ENCODE assay signal across 28 cellular contexts in genomic region chr5:169343761-169344160, GRCh38. TPM values are rescaled to one million over a fixed set of nuclear protein-coding genes. Genes with fewer than 3 reads are reported as not detected.
"Had no signal": no experiment of that assay in that cellular context is flagged by ENCODE, and none has a peak within 500 bp of the region (broad histone marks: within the 10 kb centered on the region; RNA-seq: fewer than 3 reads in every experiment).

No MANE protein-coding gene starts in this region.

- H3K4me2 ChIP-seq: SK-N-SH had no signal

- H3K27ac Mint-ChIP-seq: activated CD8-positive, alpha-beta memory T cell treated with anti-CD3 and anti-CD28 coated beads, Interleukin-2, amount 10 ng/mL, durations not matched to agents 7 days and 5 days; activated naive CD4-positive, alpha-beta T cell treated with anti-CD3 and anti-CD28 coated beads, Interleukin-2, amount 50 U/mL, for 24 hours; activated naive CD8-positive, alpha-beta T cell treated with anti-CD3 and anti-CD28 coated beads, Interleukin-2, amount 50 U/mL, for 24 hours; activated T-cell treated with anti-CD3 and anti-CD28 coated beads, Interleukin-2, amount 50 U/mL, for 24 hours; activated T-helper 1 cell treated with anti-CD3 and anti-CD28 coated beads, Interleukin-12 subunit alpha, Interleukin-12 subunit beta, Interleukin-2, Interleukin-4 antibody, amounts not matched to agents 30 ng/mL and 10 ng/mL and 1 ng/mL, durations not matched to agents 14 hours and 24 hours and 36 hours; T-helper 2 cell treated with Interferon-gamma antibody and Interleukin-4, amounts not matched to agents 5 μg/mL and 100 μg/mL, for 36 hours; WTC11 had no signal

- H3K36me3 ChIP-seq: ascending aorta had no signal

- H3K36me3 Mint-ChIP-seq: activated CD8-positive, alpha-beta memory T cell treated with anti-CD3 and anti-CD28 coated beads, Interleukin-2, amount 10 ng/mL, durations not matched to agents 7 days and 5 days; activated naive CD4-positive, alpha-beta T cell treated with anti-CD3 and anti-CD28 coated beads, Interleukin-2, amount 50 U/mL, for 24 hours; WTC11 had no signal

- H3K9ac ChIP-seq: SK-N-SH had no signal

- H3K4me1 Mint-ChIP-seq: activated CD8-positive, alpha-beta memory T cell treated with anti-CD3 and anti-CD28 coated beads, Interleukin-2, amount 10 ng/mL, durations not matched to agents 7 days and 5 days; activated naive CD4-positive, alpha-beta T cell treated with anti-CD3 and anti-CD28 coated beads, Interleukin-2, amount 50 U/mL, for 24 hours; activated naive CD8-positive, alpha-beta T cell treated with anti-CD3 and anti-CD28 coated beads, Interleukin-2, amount 50 U/mL, for 24 hours; WTC11 had no signal

- H3K4me3 ChIP-seq: ascending aorta, body of pancreas, K562 had no signal

- H3K27me3 ChIP-seq: ascending aorta, body of pancreas had no signal

- DNase-seq: activated CD4-positive, alpha-beta T cell treated with anti-CD3 and anti-CD28 coated beads for 48 hours; activated CD4-positive, alpha-beta T cell treated with anti-CD3 and anti-CD28 coated beads, Interleukin-2, amount 50 U/mL, for 4 hours; activated CD4-positive, CD25-positive, alpha-beta regulatory T cell treated with anti-CD3 and anti-CD28 coated beads, Interleukin-2, amount 50 U/mL, for 72 hours; activated CD8-positive, alpha-beta memory T cell treated with anti-CD3 and anti-CD28 coated beads, Interleukin-2, amount 10 ng/mL, durations not matched to agents 7 days and 5 days; activated effector memory CD4-positive, alpha-beta T cell treated with Interleukin-2 at 50 U/mL for 16 hours; activated naive CD4-positive, alpha-beta T cell; activated naive CD8-positive, alpha-beta T cell treated with anti-CD3 and anti-CD28 coated beads, Interleukin-2, amount 50 U/mL, for 24 hours; activated T-cell treated with anti-CD3 and anti-CD28 coated beads, Interleukin-2, amount 50 U/mL, for 24 hours; amniotic stem cell; cerebellar nuclear complex; Karpas-422; NCI-H1105 treated with DMSO at 0.1 percent for 48 hours; NCI-H1436 treated with DMSO at 0.1 percent for 48 hours; NCI-H187; NCI-H2081; NCI-H510A treated with DMSO at 0.1 percent for 48 hours; NCI-H69; SK-N-SH had no signal

- FAIRE-seq: K562, RCC 7860 had no signal

- H3K27ac ChIP-seq: ascending aorta, body of pancreas had no signal

- H3K4me3 Mint-ChIP-seq: activated CD8-positive, alpha-beta memory T cell treated with anti-CD3 and anti-CD28 coated beads, Interleukin-2, amount 10 ng/mL, durations not matched to agents 7 days and 5 days; activated naive CD4-positive, alpha-beta T cell treated with anti-CD3 and anti-CD28 coated beads, Interleukin-2, amount 50 U/mL, for 24 hours; activated naive CD8-positive, alpha-beta T cell treated with anti-CD3 and anti-CD28 coated beads, Interleukin-2, amount 50 U/mL, for 24 hours; activated T-cell treated with anti-CD3 and anti-CD28 coated beads, Interleukin-2, amount 50 U/mL, for 24 hours; activated T-helper 1 cell treated with anti-CD3 and anti-CD28 coated beads, Interleukin-12 subunit alpha, Interleukin-12 subunit beta, Interleukin-2, Interleukin-4 antibody, amounts not matched to agents 30 ng/mL and 10 ng/mL and 1 ng/mL, durations not matched to agents 14 hours and 24 hours and 36 hours; T-helper 2 cell treated with Interferon-gamma antibody and Interleukin-4, amounts not matched to agents 5 μg/mL and 100 μg/mL, for 36 hours; WTC11 had no signal

- H3K4me1 ChIP-seq: ascending aorta, body of pancreas had no signal

- ATAC-seq: activated CD8-positive, alpha-beta memory T cell treated with anti-CD3 and anti-CD28 coated beads, Interleukin-2, amount 10 ng/mL, durations not matched to agents 7 days and 5 days; activated naive CD8-positive, alpha-beta T cell treated with anti-CD3 and anti-CD28 coated beads, Interleukin-2, amount 50 U/mL, for 24 hours; body of pancreas; K562; Right ventricle myocardium inferior; WTC11 had no signal

- H3K9me3 ChIP-seq: ascending aorta, body of pancreas, SK-N-SH had no signal

- H3K27me3 Mint-ChIP-seq: activated naive CD4-positive, alpha-beta T cell treated with anti-CD3 and anti-CD28 coated beads, Interleukin-2, amount 50 U/mL, for 24 hours had no signal

- H3K9me3 Mint-ChIP-seq: activated naive CD4-positive, alpha-beta T cell treated with anti-CD3 and anti-CD28 coated beads, Interleukin-2, amount 50 U/mL, for 24 hours; activated naive CD8-positive, alpha-beta T cell treated with anti-CD3 and anti-CD28 coated beads, Interleukin-2, amount 50 U/mL, for 24 hours; activated T-cell treated with anti-CD3 and anti-CD28 coated beads, Interleukin-2, amount 50 U/mL, for 24 hours; activated T-helper 1 cell treated with anti-CD3 and anti-CD28 coated beads, Interleukin-12 subunit alpha, Interleukin-12 subunit beta, Interleukin-2, Interleukin-4 antibody, amounts not matched to agents 30 ng/mL and 10 ng/mL and 1 ng/mL, durations not matched to agents 14 hours and 24 hours and 36 hours; T-helper 2 cell treated with Interferon-gamma antibody and Interleukin-4, amounts not matched to agents 5 μg/mL and 100 μg/mL, for 36 hours; WTC11 had no signal

RNA-seq across cellular contexts. Expression of gene SLIT3, which starts 42.8 kb away (rescaled TPM):
- total RNA-seq: T-helper 1 cell treated with Interleukin-12 subunit alpha and Interleukin-12 subunit beta and Interleukin-4 antibody, amounts not matched to agents 30 ng/mL and 1 ng/mL, for 36 hours had no signal
